Comparison of ENCODE assay signal across 8 cellular contexts in the genomic region with DNA sequence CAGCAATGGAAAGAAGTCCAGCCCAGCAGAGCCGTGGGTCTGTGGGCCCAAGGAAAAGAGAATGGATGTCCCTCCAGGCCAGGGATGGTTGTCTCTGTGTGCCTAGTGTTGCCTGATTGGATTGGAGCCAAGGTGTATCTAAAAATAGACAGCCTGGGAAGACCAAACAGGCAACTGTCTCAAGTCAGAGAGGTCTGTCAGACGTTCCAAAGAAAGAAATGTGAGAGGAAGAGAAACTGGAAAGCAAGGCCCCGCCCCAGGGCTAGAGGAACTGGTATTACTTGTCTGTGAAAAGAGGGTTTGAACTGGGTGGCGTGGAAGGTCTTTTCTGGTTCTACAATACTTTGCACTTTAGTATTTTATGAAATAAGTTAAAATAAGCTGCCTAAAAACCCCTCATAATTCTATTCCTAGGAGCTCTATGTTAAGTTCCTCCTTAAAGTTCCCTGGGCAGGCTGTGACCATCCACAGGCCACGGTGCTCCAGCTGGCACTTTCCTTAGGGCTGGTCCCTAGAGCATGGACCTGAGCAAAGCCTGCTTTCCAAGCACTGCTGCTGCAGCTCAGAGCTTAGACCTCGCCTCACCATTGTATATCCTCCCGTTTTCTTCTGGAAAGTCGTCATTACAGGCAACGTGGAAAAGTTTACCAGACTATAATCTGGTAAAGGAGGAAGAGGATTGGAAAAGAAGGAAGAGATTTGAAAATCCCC.
A peak's percentile ranks its signal among the peaks of the same experiment; 100 is the strongest.
DNase-seq lines count a peak whose midpoint lies in the region; ATAC-seq and TF ChIP-seq lines count a peak whose summit lies in the region.

No MANE protein-coding gene starts in this region.

- peak; percentile 30 for DNase-seq in EL
- no peak for DNase-seq in Panc1 (ENCODE audit: low read depth, low spot score)
- peak; percentile 57 for DNase-seq in fibroblast of peridontal ligament (ENCODE audit: extremely low read depth)
- DNase-seq in RKO (ENCODE audit: low spot score), result no peak
- DNase-seq in NCI-H1048 (lab: John Stamatoyannopoulos, UW), result no peak
- no peak for DNase-seq in ecto neural progenitor cell (ENCODE audit: low spot score)
- DNase-seq in testis, result no peak

- H3K27ac ChIP-seq in Panc1 (ENCODE audit: low read length) (no peak overlapping the region), parathyroid adenoma (peak overlapping the region; percentile 75), testis (no peak overlapping the region)

- in situ Hi-C loops in Panc1 (cut with HindIII; ENCODE audit: low pct_unique_long_range_greater_than_20kb, low sequenced_read_pairs), result no loop called here

- CTCF ChIA-PET in Panc1 (lab: Charles Lee), result no interaction called here

- H3K4me2 ChIP-seq in parathyroid adenoma (ENCODE audit: low read length), result peak overlapping the region; percentile 11

- 67% methylated on average over 9 of the region's 9 CpGs for WGBS in testis, 2 donors

- H3K4me3 ChIP-seq in Panc1 (ENCODE audit: low read depth in 2 of 2, low read length in 2 of 2) (no peak overlapping the region), parathyroid adenoma (ENCODE audit: low read depth, low read length) (no peak overlapping the region), testis (no peak overlapping the region)

- H3K9me3 ChIP-seq in Panc1 (ENCODE audit: control insufficient read depth, insufficient read depth, low read depth, low read length) (no peaks in the 10 kb centered on the region), parathyroid adenoma (ENCODE audit: control insufficient read depth, low read length) (no peaks in the 10 kb centered on the region), testis (no peaks in the 10 kb centered on the region)

- no peak overlapping the region for H3K9ac ChIP-seq in parathyroid adenoma

- no peaks in the 10 kb centered on the region for H3K36me3 ChIP-seq in Panc1 (ENCODE audit: control insufficient read depth, insufficient read depth, low read length)
- H3K36me3 ChIP-seq in parathyroid adenoma (ENCODE audit: control insufficient read depth, insufficient read depth, low read length), result no peaks in the 10 kb centered on the region
- no peaks in the 10 kb centered on the region for H3K36me3 ChIP-seq in testis (ENCODE audit: low read depth, missing control alignments)

- no peaks in the 10 kb centered on the region for H3K79me2 ChIP-seq in parathyroid adenoma

- ATAC-seq in Panc1, result 0 out of 2 replicates have a peak, but pooled peaks have one; percentile 58

- H3K4me1 ChIP-seq in Panc1 (ENCODE audit: control insufficient read depth, insufficient read depth, low read length) (no peaks in the 10 kb centered on the region), parathyroid adenoma (peaks cover 13% of the 10 kb centered on the region), testis (no peaks in the 10 kb centered on the region)

- BruUV-seq in Panc1 (replicated peaks; lab: Mats Ljungman, UMichigan), result no TSS peak

- intact Hi-C loops in Panc1 (cut with micrococcal nuclease; ENCODE audit: unreplicated experiment) (no loop called here), testis (cut with DNase I; ENCODE audit: low total_unique reads) (no loop called here)

- no peak for TF ChIP-seq POLR2A in testis (IDR thresholded peaks at IDR 0.05)

- H3K27me3 ChIP-seq in Panc1 (ENCODE audit: control insufficient read depth, insufficient read depth, low read length) (no peaks in the 10 kb centered on the region), parathyroid adenoma (ENCODE audit: control insufficient read depth, insufficient read depth, low read length) (no peaks in the 10 kb centered on the region), testis (no peaks in the 10 kb centered on the region)

- POLR2A ChIA-PET in Panc1 (lab: Charles Lee), result no interaction called here

- H2AFZ ChIP-seq in parathyroid adenoma, result peak overlapping the region; percentile 53

- no peak for TF ChIP-seq CTCF in Panc1 (IDR thresholded peaks at IDR 0.05)
- no peak for TF ChIP-seq CTCF in parathyroid adenoma (IDR thresholded peaks at IDR 0.05)
- no peak for TF ChIP-seq CTCF in testis (IDR thresholded peaks at IDR 0.05)

Comparison
In these comparisons a context has a peak if more than half of its experiments do, and no peak if none do; other contexts are left out.
1. DNase-seq: peak in EL (single experiment) and fibroblast of peridontal ligament (single experiment); none in Panc1 (single experiment), RKO (single experiment), NCI-H1048 (single experiment), ecto neural progenitor cell (single experiment) and testis (single experiment).